ENCODE assay signal across 2 cellular contexts in genomic region chr19:18605546-18606280, GRCh38.
TF ChIP-seq lines count a peak whose summit lies in the region.

No MANE protein-coding gene starts in this region.

TF ChIP-seq in SK-N-SH, 30 proteins besides CTCF, POLR2A, EP300 and RAD21 (continued from another document):
- TF ChIP-seq MAX (IDR thresholded peaks at IDR 0.05; ENCODE audit: low read depth): no peak
- TF ChIP-seq RFX5 (IDR thresholded peaks at IDR 0.05; ENCODE audit: low read length): no peak
- no peak for TF ChIP-seq FOXJ3 (CRISPR knock-in tag; IDR thresholded peaks at IDR 0.05)
- TF ChIP-seq MEF2A (IDR thresholded peaks at IDR 0.05; ENCODE audit: borderline replicate concordance, low read depth): no peak
- no peak for TF ChIP-seq ELF1 (IDR thresholded peaks at IDR 0.05)
TF ChIP-seq in SK-N-SH: peak in this region for 0.

TF ChIP-seq in SK-N-SH treated with all-trans-retinoic acid at 6 μM for 48 hours, 23 proteins besides CTCF, POLR2A, EP300 and RAD21 (continued from another document):
- TF ChIP-seq TSHZ2 (CRISPR knock-in tag; IDR thresholded peaks at IDR 0.05) (no peak), GLIS3 (CRISPR knock-in tag; IDR thresholded peaks at IDR 0.05) (no peak), TOX (CRISPR knock-in tag; IDR thresholded peaks at IDR 0.05; ENCODE audit: borderline replicate concordance) (no peak), ZNF565 (CRISPR knock-in tag; conservative IDR thresholded peaks at IDR 0.05; ENCODE audit: low read depth) (no peak), CSRNP3 (CRISPR knock-in tag; IDR thresholded peaks at IDR 0.05) (no peak), ZNF70 (CRISPR knock-in tag; IDR thresholded peaks at IDR 0.05) (no peak), POU6F1 (CRISPR knock-in tag; IDR thresholded peaks at IDR 0.05; ENCODE audit: borderline replicate concordance, low read depth) (no peak), ZNF8 (CRISPR knock-in tag; IDR thresholded peaks at IDR 0.05) (no peak), ARNTL (CRISPR knock-in tag; IDR thresholded peaks at IDR 0.05; ENCODE audit: borderline replicate concordance, low read depth) (no peak), TCF4 (CRISPR knock-in tag; IDR thresholded peaks at IDR 0.05; ENCODE audit: borderline replicate concordance) (no peak), ZC3H10 (CRISPR knock-in tag; IDR thresholded peaks at IDR 0.05) (no peak), CREB5 (CRISPR knock-in tag; IDR thresholded peaks at IDR 0.05; ENCODE audit: low read depth) (no peak)
